17 cellular contexts compared by ENCODE assay signal in the genomic region with DNA sequence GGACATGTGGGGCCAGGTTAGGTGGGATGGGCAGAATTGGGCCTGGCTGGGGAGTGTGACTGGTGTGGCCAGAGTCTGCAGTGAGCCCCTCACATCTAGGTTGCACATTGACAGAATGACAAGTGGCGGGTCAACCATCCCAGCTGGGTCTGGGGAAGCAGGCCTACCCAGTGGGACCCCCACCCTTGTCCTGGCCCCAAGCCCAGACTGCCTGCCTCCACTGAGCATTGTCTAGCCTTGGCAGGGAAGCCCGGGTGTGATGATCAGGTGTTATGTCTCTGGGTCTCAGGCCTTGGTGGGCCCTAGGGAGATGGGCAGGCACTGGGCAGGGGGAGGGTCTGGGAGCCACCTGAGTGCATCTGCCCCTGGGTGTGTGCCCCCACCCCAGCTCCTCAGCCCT.
"Had no signal": no experiment of that assay in that cellular context is flagged by ENCODE, and none has a peak within 500 bp of the region (broad histone marks: within the 10 kb centered on the region; RNA-seq: fewer than 3 reads in every experiment).

No MANE protein-coding gene starts in this region.

- H3K9me3 ChIP-seq: colonic mucosa, heart right ventricle, sigmoid colon, stomach, thoracic aorta, transverse colon had no signal

- ATAC-seq: esophagus mucosa, heart right ventricle, left lobe of liver, natural killer cell had no signal

- H3K36me3 ChIP-seq: colonic mucosa, heart right ventricle, sigmoid colon, stomach, thoracic aorta, transverse colon had no signal

- H3K4me3 Mint-ChIP-seq: natural killer cell had no signal

- H3K9me3 Mint-ChIP-seq: natural killer cell had no signal

- H3K4me1 ChIP-seq: colonic mucosa had no signal

- H3K27ac Mint-ChIP-seq: natural killer cell had no signal

- H3K27me3 ChIP-seq: colonic mucosa, sigmoid colon, stomach, transverse colon had no signal

- H3K4me3 ChIP-seq: colonic mucosa, heart right ventricle, sigmoid colon, skin epidermis, stomach, thoracic aorta, transverse colon had no signal

- H3K27ac ChIP-seq: colonic mucosa, heart right ventricle, sigmoid colon, skin epidermis, stomach, thoracic aorta, transverse colon had no signal

- H3K36me3 Mint-ChIP-seq: natural killer cell had no signal

- DNase-seq: cerebellar nuclear complex; colonic mucosa; effector memory CD4-positive, alpha-beta T cell; hypothalamus; mammary epithelial cell; natural killer cell; sigmoid colon; stimulated activated CD4-positive, alpha-beta T cell treated with anti-CD3 and anti-CD28 coated beads, Interleukin-12 subunit alpha, Interleukin-12 subunit beta, amount 100 ng/mL, for 4 hours; stimulated activated naive CD4-positive, alpha-beta T cell; stomach; substantia nigra; transverse colon had no signal
